ENCODE assay signal across 11 cellular contexts in genomic region chr3:183275418-183275817, GRCh38. TPM values are rescaled to one million over a fixed set of nuclear protein-coding genes. Genes with fewer than 3 reads are reported as not detected.
DNase-seq lines count a peak whose midpoint lies in the region; ATAC-seq and TF ChIP-seq lines count a peak whose summit lies in the region.
"Had no signal": no experiment of that assay in that cellular context is flagged by ENCODE, and none has a peak within 500 bp of the region (broad histone marks: within the 10 kb centered on the region; RNA-seq: fewer than 3 reads in every experiment).

No MANE protein-coding gene starts in this region.

- H3K27ac ChIP-seq in esophagus squamous epithelium (peak overlapping the region; percentile 29 to 62 (median 49)), testis (no peak overlapping the region)

- ATAC-seq in activated naive CD4-positive, alpha-beta T cell treated with anti-CD3 and anti-CD28 coated beads, Interleukin-2, amount 50 U/mL, for 72 hours: peak; percentile 30 to 60
- no peak for ATAC-seq in GM18511 (IDR thresholded peaks at IDR 0.05; ENCODE audit: unreplicated experiment)
- ATAC-seq in activated T-cell treated with anti-CD3 and anti-CD28 coated beads, Interleukin-2, amount 50 U/mL, for 72 hours (replicated peaks in 1 of 2): no peak
- ATAC-seq: natural killer cell treated with Interleukin-12 subunit alpha and Interleukin-12 subunit beta and Interleukin-15 and Interleukin-18, amount 100 ng/mL, for 72 hours had no signal

- H3K9me3 ChIP-seq in esophagus squamous epithelium: no peaks in the 10 kb centered on the region
- H3K9me3 ChIP-seq in testis: no peaks in the 10 kb centered on the region

- intact Hi-C loops in esophagus squamous epithelium (cut with DNase I): no loop called here
- intact Hi-C loops in testis (cut with DNase I; ENCODE audit: low total_unique reads): no loop called here

- no peak overlapping the region for H3K4me3 Mint-ChIP-seq in glutamatergic neuron (ENCODE audit: unreplicated experiment)
- H3K4me3 Mint-ChIP-seq in activated T-cell treated with anti-CD3 and anti-CD28 coated beads, Interleukin-2, amount 50 U/mL, for 72 hours: no peak overlapping the region
- H3K4me3 Mint-ChIP-seq: CD8-positive, alpha-beta memory T cell; natural killer cell treated with Interleukin-12 subunit alpha and Interleukin-12 subunit beta and Interleukin-15 and Interleukin-18, amount 100 ng/mL, for 72 hours had no signal

- WGBS in esophagus squamous epithelium, 2 donors: 47 to 53% methylated on average over 2 of the region's 2 CpGs
- 50 to 73% methylated on average over 2 of the region's 2 CpGs for WGBS in testis, 2 donors

- H3K9me3 Mint-ChIP-seq in activated naive CD4-positive, alpha-beta T cell treated with anti-CD3 and anti-CD28 coated beads, Interleukin-2, amount 50 U/mL, for 72 hours: no peaks in the 10 kb centered on the region
- H3K9me3 Mint-ChIP-seq in glutamatergic neuron (ENCODE audit: unreplicated experiment): no peaks in the 10 kb centered on the region
- no peaks in the 10 kb centered on the region for H3K9me3 Mint-ChIP-seq in activated T-cell treated with anti-CD3 and anti-CD28 coated beads, Interleukin-2, amount 50 U/mL, for 72 hours
- H3K9me3 Mint-ChIP-seq: CD8-positive, alpha-beta memory T cell; natural killer cell treated with Interleukin-12 subunit alpha and Interleukin-12 subunit beta and Interleukin-15 and Interleukin-18, amount 100 ng/mL, for 72 hours had no signal

- TF ChIP-seq CTCF in esophagus squamous epithelium (IDR thresholded peaks at IDR 0.05): no peak
- no peak for TF ChIP-seq CTCF in testis (IDR thresholded peaks at IDR 0.05)
- TF ChIP-seq CTCF in glutamatergic neuron (IDR thresholded peaks at IDR 0.05; ENCODE audit: partially characterized antibody, unreplicated experiment): no peak

- H3K27me3 ChIP-seq in esophagus squamous epithelium (no peaks in the 10 kb centered on the region), testis (no peaks in the 10 kb centered on the region)

- H3K4me3 ChIP-seq in esophagus squamous epithelium (no peak overlapping the region), testis (no peak overlapping the region)

- H3K27me3 Mint-ChIP-seq in glutamatergic neuron (ENCODE audit: unreplicated experiment): no peaks in the 10 kb centered on the region
- H3K27me3 Mint-ChIP-seq in activated T-cell treated with anti-CD3 and anti-CD28 coated beads, Interleukin-2, amount 50 U/mL, for 72 hours (ENCODE audit: low read depth): no peaks in the 10 kb centered on the region
- H3K27me3 Mint-ChIP-seq: CD8-positive, alpha-beta memory T cell had no signal

- no peak for DNase-seq in activated naive CD4-positive, alpha-beta T cell treated with anti-CD3 and anti-CD28 coated beads, Interleukin-2, amount 50 U/mL, for 72 hours (ENCODE audit: low spot score in 2 of 2)
- DNase-seq in activated naive CD4-positive, alpha-beta T cell treated with anti-CD3 and anti-CD28 coated beads, Interleukin-2, amount 50 U/mL, for 16 hours: no peak
- peak; percentile 32 for DNase-seq in RPMI7951 (ENCODE audit: low read depth)
- DNase-seq in esophagus squamous epithelium (lab: John Stamatoyannopoulos, UW): no peak
- peak; percentile 37 for DNase-seq in testis
- no peak for DNase-seq in glutamatergic neuron
- no peak for DNase-seq in activated T-cell treated with anti-CD3 and anti-CD28 coated beads, Interleukin-2, amount 50 U/mL, for 72 hours
- DNase-seq: cortex of kidney had no signal

- peaks cover 6% of the 10 kb centered on the region for H3K4me1 Mint-ChIP-seq in glutamatergic neuron (ENCODE audit: low read depth, unreplicated experiment)
- peaks cover 24% of the 10 kb centered on the region for H3K4me1 Mint-ChIP-seq in activated T-cell treated with anti-CD3 and anti-CD28 coated beads, Interleukin-2, amount 50 U/mL, for 72 hours (ENCODE audit: low read depth)
- H3K4me1 Mint-ChIP-seq: CD8-positive, alpha-beta memory T cell had no signal

- H3K27ac Mint-ChIP-seq in activated naive CD4-positive, alpha-beta T cell treated with anti-CD3 and anti-CD28 coated beads, Interleukin-2, amount 50 U/mL, for 72 hours: no peak overlapping the region
- no peak overlapping the region for H3K27ac Mint-ChIP-seq in glutamatergic neuron (ENCODE audit: unreplicated experiment)
- no peak overlapping the region for H3K27ac Mint-ChIP-seq in activated T-cell treated with anti-CD3 and anti-CD28 coated beads, Interleukin-2, amount 50 U/mL, for 72 hours
- H3K27ac Mint-ChIP-seq: natural killer cell treated with Interleukin-12 subunit alpha and Interleukin-12 subunit beta and Interleukin-15 and Interleukin-18, amount 100 ng/mL, for 72 hours had no signal

- no peak for TF ChIP-seq POLR2A in esophagus squamous epithelium (IDR thresholded peaks at IDR 0.05)
- no peak for TF ChIP-seq POLR2A in testis (IDR thresholded peaks at IDR 0.05)

- H3K4me1 ChIP-seq in esophagus squamous epithelium (peaks cover 0 to 51% (median 6%) of the 10 kb centered on the region in 3 donors), testis (peaks cover 9% of the 10 kb centered on the region)

- H3K36me3 Mint-ChIP-seq in activated naive CD4-positive, alpha-beta T cell treated with anti-CD3 and anti-CD28 coated beads, Interleukin-2, amount 50 U/mL, for 72 hours: peaks cover 0 to 10% of the 10 kb centered on the region in 2 donors
- H3K36me3 Mint-ChIP-seq in glutamatergic neuron (ENCODE audit: unreplicated experiment): no peaks in the 10 kb centered on the region
- peaks cover 0 to 1% of the 10 kb centered on the region in 2 donors for H3K36me3 Mint-ChIP-seq in activated T-cell treated with anti-CD3 and anti-CD28 coated beads, Interleukin-2, amount 50 U/mL, for 72 hours (ENCODE audit: insufficient read depth in 2 of 2)
- H3K36me3 Mint-ChIP-seq: natural killer cell treated with Interleukin-12 subunit alpha and Interleukin-12 subunit beta and Interleukin-15 and Interleukin-18, amount 100 ng/mL, for 72 hours had no signal

- peaks cover 0 to 6% (median 0%) of the 10 kb centered on the region in 3 donors for H3K36me3 ChIP-seq in esophagus squamous epithelium
- no peaks in the 10 kb centered on the region for H3K36me3 ChIP-seq in testis (ENCODE audit: low read depth, missing control alignments)

RNA-seq across cellular contexts. Expression of gene B3GNT5, which starts 22.4 kb away (rescaled TPM):
- 10 to 100 TPM; 12.4 to 56.4 TPM for total RNA-seq in activated naive CD4-positive, alpha-beta T cell treated with anti-CD3 and anti-CD28 coated beads, Interleukin-2, amount 50 U/mL, for 72 hours
- 4.8 and 6.2 TPM in 2 replicates for total RNA-seq in RPMI7951 (2014; rRNA removed; shearing (Covaris generic))
- total RNA-seq in esophagus squamous epithelium (10 to 100 TPM; 26.3 to 69.9 (median 29.3) TPM), testis (1 to 10 TPM; 5.9 to 6.3 TPM), glutamatergic neuron (ENCODE audit: unreplicated experiment) (2.9 TPM)
- polyA plus RNA-seq in testis (ENCODE audit: insufficient read depth, low read depth, low replicate concordance): 18.3 TPM
- total RNA-seq in activated T-cell treated with anti-CD3 and anti-CD28 coated beads, Interleukin-2, amount 50 U/mL, for 72 hours: 10 to 100 TPM; 14.4 to 17.3 TPM
- polyA plus RNA-seq: CD8-positive, alpha-beta memory T cell had no signal

Comparison
In these comparisons a context has a peak if more than half of its experiments do, and no peak if none do; other contexts are left out.
1. ATAC-seq: peak in activated naive CD4-positive, alpha-beta T cell treated with anti-CD3 and anti-CD28 coated beads, Interleukin-2, amount 50 U/mL, for 72 hours (2 of 2); none in GM18511 (single experiment) and activated T-cell treated with anti-CD3 and anti-CD28 coated beads, Interleukin-2, amount 50 U/mL, for 72 hours (0 of 2).
2. DNase-seq: peak in RPMI7951 (single experiment) and testis (single experiment); none in activated naive CD4-positive, alpha-beta T cell treated with anti-CD3 and anti-CD28 coated beads, Interleukin-2, amount 50 U/mL, for 72 hours (0 of 2), activated naive CD4-positive, alpha-beta T cell treated with anti-CD3 and anti-CD28 coated beads, Interleukin-2, amount 50 U/mL, for 16 hours (single experiment), esophagus squamous epithelium (single experiment), glutamatergic neuron (single experiment) and activated T-cell treated with anti-CD3 and anti-CD28 coated beads, Interleukin-2, amount 50 U/mL, for 72 hours (0 of 2).
3. H3K27ac ChIP-seq: peak in esophagus squamous epithelium (4 of 4); none in testis (0 of 2).